ENCODE assay signal across 18 cellular contexts in genomic region chr9:135737840-135738521, GRCh38. TPM values are rescaled to one million over a fixed set of nuclear protein-coding genes. Genes with fewer than 3 reads are reported as not detected.
A peak's percentile ranks its signal among the peaks of the same experiment; 100 is the strongest.
DNase-seq lines count a peak whose midpoint lies in the region; TF ChIP-seq lines count a peak whose summit lies in the region.
"Had no signal": no experiment of that assay in that cellular context is flagged by ENCODE, and none has a peak within 500 bp of the region (broad histone marks: within the 10 kb centered on the region; RNA-seq: fewer than 3 reads in every experiment).

No MANE protein-coding gene starts in this region.

- TF ChIP-seq CTCF in NB4 (IDR thresholded peaks at IDR 0.05; ENCODE audit: low read depth, low read length) (no peak), dorsolateral prefrontal cortex (IDR thresholded peaks at IDR 0.05 in 54 of 56, conservative IDR thresholded peaks at IDR 0.05 in 2 of 56; ENCODE audit: low read depth in 1 of 56, partially characterized antibody in 56 of 56) (no peak), Peyer's patch (IDR thresholded peaks at IDR 0.05) (no peak)

- TF ChIP-seq POLR2A in NB4 (IDR thresholded peaks at IDR 0.05; ENCODE audit: extremely low read depth, insufficient read length) (no peak), Peyer's patch (IDR thresholded peaks at IDR 0.05) (no peak)

- H3K4me3 ChIP-seq in NB4 (ENCODE audit: low read depth, low read length) (no peak overlapping the region), dorsolateral prefrontal cortex (peak overlapping the region in 46 of 59 donors; percentile 10 to 70 (median 58)), Peyer's patch (no peak overlapping the region)

- no peaks in the 10 kb centered on the region for H3K4me1 ChIP-seq in Peyer's patch

- DNase-seq in DMS53 (lab: John Stamatoyannopoulos, UW) (peak; percentile 15), DMS53 treated with DMSO at 0.1 percent for 48 hours (lab: John Stamatoyannopoulos, UW; ENCODE audit: unreplicated experiment) (no peak), NB4 (ENCODE audit: low read depth) (peak; percentile 22), dorsolateral prefrontal cortex (no peak), ecto neural progenitor cell (ENCODE audit: low spot score) (no peak), Peyer's patch (no peak)
- no peak for DNase-seq in activated CD4-positive, alpha-beta T cell treated with anti-CD3 and anti-CD28 coated beads, Interleukin-2, amount 50 U/mL, for 48 hours
- DNase-seq: AML-193; Calu3; CD4-positive, alpha-beta T cell; DMS 273 treated with DMSO at 0.1 percent for 48 hours; DMS79 treated with DMSO at 0.1 percent for 48 hours; EL; IMR-90; KG1 had no signal

- H3K27ac ChIP-seq in dorsolateral prefrontal cortex (peak overlapping the region in 3 of 59 donors; percentile 19 to 79 (median 71)), Peyer's patch (no peak overlapping the region)
- H3K27ac ChIP-seq: 22Rv1 had no signal

- intact Hi-C loops in dorsolateral prefrontal cortex (cut with DNase I): no loop called here

- no peaks in the 10 kb centered on the region for H3K9me3 ChIP-seq in Peyer's patch

- H3K36me3 ChIP-seq in Peyer's patch: no peaks in the 10 kb centered on the region

- peaks cover 0 to 51% (median 3%) of the 10 kb centered on the region in 45 donors for H3K27me3 ChIP-seq in dorsolateral prefrontal cortex
- H3K27me3 ChIP-seq in Peyer's patch: no peaks in the 10 kb centered on the region

RNA-seq across cellular contexts. Expression of gene KCNT1, which starts 36.0 kb away (rescaled TPM):
- total RNA-seq in dorsolateral prefrontal cortex (100 to 1,000 TPM in 84 of 120 experiments, 10 to 100 TPM in 36; 46.6 to 237 (median 115) TPM), Peyer's patch (under 1 TPM in 1 of 4 donors, not detected in 3; 0.27 TPM)
- total RNA-seq: Calu3, H4, HT-29, IMR-90 had no signal

RNA-seq across cellular contexts. Expression of gene SOHLH1, which starts 38.7 kb away (rescaled TPM):
- total RNA-seq in dorsolateral prefrontal cortex (10 to 100 TPM in 119 of 120 experiments, 1 to 10 TPM in 1; 8.7 to 41.6 (median 20.1) TPM), Peyer's patch (not detected)
- total RNA-seq: Calu3; CD4-positive, alpha-beta T cell; H4; HT-29; IMR-90 had no signal

Comparison
In these comparisons a context has a peak if more than half of its experiments do, and no peak if none do; other contexts are left out.
1. DNase-seq: peak in DMS53 (single experiment) and NB4 (single experiment); none in DMS53 treated with DMSO at 0.1 percent for 48 hours (single experiment), dorsolateral prefrontal cortex (0 of 10), activated CD4-positive, alpha-beta T cell treated with anti-CD3 and anti-CD28 coated beads, Interleukin-2, amount 50 U/mL, for 48 hours (0 of 2), ecto neural progenitor cell (single experiment) and Peyer's patch (0 of 3).
2. H3K4me3 ChIP-seq: peak in dorsolateral prefrontal cortex (46 of 59); none in NB4 (single experiment) and Peyer's patch (0 of 4).
3. RNA of gene KCNT1, which starts 36.0 kb away (total RNA-seq): 46.6 to 237 TPM in dorsolateral prefrontal cortex; 0.27 TPM in Peyer's patch; every median in the first group is over 10 times any median in the second.
4. RNA of gene SOHLH1, which starts 38.7 kb away (total RNA-seq): 8.7 to 41.6 TPM in dorsolateral prefrontal cortex; not detected in Peyer's patch; every median in the first group is over 4 times any median in the second.